Comparison of ENCODE assay signal across 20 cellular contexts in the genomic region with DNA sequence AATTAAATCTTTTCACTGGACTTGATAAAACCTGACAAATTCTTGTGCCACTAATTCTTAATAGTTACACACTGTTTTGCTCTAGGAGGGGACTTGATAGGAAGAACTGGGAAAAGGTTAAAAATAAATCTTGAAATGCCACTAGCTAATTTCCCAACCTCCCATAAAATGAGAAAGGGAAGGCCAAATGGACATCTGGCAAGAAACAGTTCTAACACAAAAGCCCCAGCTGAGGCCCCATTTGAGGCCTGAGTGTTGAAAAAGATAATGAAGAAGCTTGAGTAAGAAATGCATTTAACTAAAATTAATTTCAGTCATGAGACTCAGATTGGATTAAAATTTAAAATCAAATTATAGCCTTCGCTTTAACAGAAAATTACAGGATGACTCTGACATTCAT.
"Had no signal": no experiment of that assay in that cellular context is flagged by ENCODE, and none has a peak within 500 bp of the region (broad histone marks: within the 10 kb centered on the region; RNA-seq: fewer than 3 reads in every experiment).

No MANE protein-coding gene starts in this region.

- H3K4me1 ChIP-seq: heart left ventricle, neural progenitor cell, pancreas, tibial nerve, upper lobe of right lung had no signal

- DNase-seq: cerebellar nuclear complex; effector memory CD8-positive, alpha-beta T cell; esophagus squamous epithelium; foreskin melanocyte; heart left ventricle; hippocampal formation; kidney glomerular epithelial cell; mammary epithelial cell; natural killer cell; nucleus accumbens; pancreas; right cardiac atrium; stimulated activated CD4-positive, alpha-beta T cell treated with anti-CD3 and anti-CD28 coated beads, Interleukin-4, amount 100 ng/mL, for 1 hour; stimulated activated CD8-positive, alpha-beta memory T cell treated with anti-CD3 and anti-CD28 coated beads, Interleukin-4, amount 100 ng/mL, for 48 hours; stimulated activated naive CD8-positive, alpha-beta T cell treated with anti-CD3 and anti-CD28 coated beads, Interleukin-15, Interleukin-2, amounts not matched to agents 100 U/mL and 50 U/mL, for 24 hours; upper lobe of right lung had no signal

- H3K4me3 ChIP-seq: esophagus squamous epithelium, heart left ventricle, neural progenitor cell, pancreas, tibial nerve, upper lobe of right lung had no signal

- H3K9ac ChIP-seq: neural progenitor cell had no signal

- H2AFZ ChIP-seq: neural progenitor cell had no signal

- H3K27ac ChIP-seq: epithelial cell of prostate, esophagus squamous epithelium, heart left ventricle, neural progenitor cell, pancreas, tibial nerve, upper lobe of right lung had no signal

- H3K36me3 ChIP-seq: neural progenitor cell had no signal

- H3K4me2 ChIP-seq: neural progenitor cell had no signal

- H3K9me3 ChIP-seq: esophagus squamous epithelium, pancreas, tibial nerve, upper lobe of right lung had no signal

- ATAC-seq: effector memory CD8-positive, alpha-beta T cell; heart left ventricle; natural killer cell; stimulated activated effector memory CD8-positive, alpha-beta T cell treated with anti-CD3 and anti-CD28 coated beads, Interleukin-12 subunit alpha, Interleukin-12 subunit beta, amount 100 ng/mL, for 72 hours; stimulated activated naive CD8-positive, alpha-beta T cell treated with anti-CD3 and anti-CD28 coated beads, Interleukin-15, Interleukin-2, amounts not matched to agents 100 U/mL and 50 U/mL, for 24 hours; upper lobe of right lung had no signal

- H3K27me3 ChIP-seq: esophagus squamous epithelium, heart left ventricle, neural progenitor cell, pancreas, tibial nerve, upper lobe of right lung had no signal
